Comparison of ENCODE assay signal across 1 cellular context in the genomic region with DNA sequence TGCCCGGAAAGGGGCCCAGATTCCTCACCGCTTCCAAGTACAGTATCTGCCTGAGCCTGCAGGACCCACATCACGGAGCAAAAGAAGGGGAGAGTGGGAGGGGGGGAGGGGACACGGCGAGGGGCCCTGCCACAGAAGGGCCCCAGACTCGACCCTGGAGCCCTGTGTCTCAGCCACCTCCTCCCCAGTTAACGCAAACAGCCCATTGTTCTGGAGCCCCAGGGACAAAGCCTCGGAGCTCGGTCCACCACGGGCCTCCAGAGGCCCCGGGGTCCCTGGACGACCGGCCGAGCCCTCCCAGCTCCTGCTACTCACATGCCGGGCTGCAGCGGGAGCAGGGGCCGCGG.
TF ChIP-seq lines count a peak whose summit lies in the region.

No MANE protein-coding gene starts in this region.

TF ChIP-seq in SK-N-SH treated with all-trans-retinoic acid at 6 μM for 48 hours, 23 proteins besides CTCF, POLR2A, EP300 and RAD21 (continued from another document):
- TF ChIP-seq TSHZ2 (CRISPR knock-in tag; IDR thresholded peaks at IDR 0.05) (no peak), CREB5 (CRISPR knock-in tag; IDR thresholded peaks at IDR 0.05; ENCODE audit: low read depth) (no peak), BACH2 (CRISPR knock-in tag; IDR thresholded peaks at IDR 0.05; ENCODE audit: borderline replicate concordance) (no peak), CSDC2 (CRISPR knock-in tag; IDR thresholded peaks at IDR 0.05) (no peak), ISL1 (CRISPR knock-in tag; IDR thresholded peaks at IDR 0.05) (no peak), TCF4 (CRISPR knock-in tag; IDR thresholded peaks at IDR 0.05; ENCODE audit: borderline replicate concordance) (no peak), PPARA (CRISPR knock-in tag; IDR thresholded peaks at IDR 0.05; ENCODE audit: borderline replicate concordance) (no peak), ESRRG (CRISPR knock-in tag; IDR thresholded peaks at IDR 0.05) (no peak), ZFP30 (CRISPR knock-in tag; IDR thresholded peaks at IDR 0.05) (no peak)
